10 cellular contexts compared by ENCODE assay signal in genomic region chr16:67185866-67186134, GRCh38. TPM values are rescaled to one million over a fixed set of nuclear protein-coding genes. Genes with fewer than 3 reads are reported as not detected.
DNase-seq lines count a peak whose midpoint lies in the region; ATAC-seq and TF ChIP-seq lines count a peak whose summit lies in the region.
"Had no signal": no experiment of that assay in that cellular context is flagged by ENCODE, and none has a peak within 500 bp of the region (broad histone marks: within the 10 kb centered on the region; RNA-seq: fewer than 3 reads in every experiment).

No MANE protein-coding gene starts in this region.

- H3K36me3 Mint-ChIP-seq in natural killer cell treated with Interleukin-12 subunit alpha and Interleukin-12 subunit beta and Interleukin-15 and Interleukin-18, amount 100 ng/mL, for 72 hours, result no peaks in the 10 kb centered on the region
- no peaks in the 10 kb centered on the region for H3K36me3 Mint-ChIP-seq in natural killer cell
- H3K36me3 Mint-ChIP-seq in activated T-helper 1 cell treated with anti-CD3 and anti-CD28 coated beads, Interleukin-12 subunit alpha, Interleukin-12 subunit beta, Interleukin-2, Interleukin-4 antibody, amounts not matched to agents 30 ng/mL and 10 ng/mL and 1 ng/mL, durations not matched to agents 14 hours and 24 hours and 36 hours (ENCODE audit: low read depth), result no peaks in the 10 kb centered on the region
- no peaks in the 10 kb centered on the region for H3K36me3 Mint-ChIP-seq in naive B cell

- no peaks in the 10 kb centered on the region for H3K9me3 Mint-ChIP-seq in natural killer cell treated with Interleukin-12 subunit alpha and Interleukin-12 subunit beta and Interleukin-15 and Interleukin-18, amount 100 ng/mL, for 72 hours
- H3K9me3 Mint-ChIP-seq in natural killer cell (no peaks in the 10 kb centered on the region), naive B cell (no peaks in the 10 kb centered on the region)
- no peaks in the 10 kb centered on the region for H3K9me3 Mint-ChIP-seq in activated T-helper 1 cell treated with anti-CD3 and anti-CD28 coated beads, Interleukin-12 subunit alpha, Interleukin-12 subunit beta, Interleukin-2, Interleukin-4 antibody, amounts not matched to agents 30 ng/mL and 10 ng/mL and 1 ng/mL, durations not matched to agents 14 hours and 24 hours and 36 hours
- H3K9me3 Mint-ChIP-seq: activated CD8-positive, alpha-beta T cell treated with anti-CD3 and anti-CD28 coated beads for 36 hours had no signal

- intact Hi-C loops in natural killer cell (cut with micrococcal nuclease), result loop anchor here (1.0 to 2.0 kb wide), 2 partner anchors 41 to 208 kb away; partner anchors contain the start of gene TMEM208
- intact Hi-C loops in activated T-helper 1 cell treated with anti-CD3 and anti-CD28 coated beads, Interleukin-12 subunit alpha, Interleukin-12 subunit beta, Interleukin-2, Interleukin-4 antibody, amounts not matched to agents 30 ng/mL and 10 ng/mL and 1 ng/mL, durations not matched to agents 14 hours and 24 hours and 36 hours (cut with micrococcal nuclease), result loop anchor here (1.0 to 2.0 kb wide), 4 partner anchors 77 to 239 kb away; partner anchors contain the start of gene PHAF1

- peaks cover 0 to 5% of the 10 kb centered on the region in 2 donors for H3K27me3 Mint-ChIP-seq in natural killer cell treated with Interleukin-12 subunit alpha and Interleukin-12 subunit beta and Interleukin-15 and Interleukin-18, amount 100 ng/mL, for 72 hours
- H3K27me3 Mint-ChIP-seq in natural killer cell (ENCODE audit: low read depth in 2 of 2), result peaks cover 0 to 5% of the 10 kb centered on the region in 2 donors
- H3K27me3 Mint-ChIP-seq in activated T-helper 1 cell treated with anti-CD3 and anti-CD28 coated beads, Interleukin-12 subunit alpha, Interleukin-12 subunit beta, Interleukin-2, Interleukin-4 antibody, amounts not matched to agents 30 ng/mL and 10 ng/mL and 1 ng/mL, durations not matched to agents 14 hours and 24 hours and 36 hours (ENCODE audit: insufficient read depth), result peaks cover 8% of the 10 kb centered on the region
- peaks cover 0 to 7% (median 5%) of the 10 kb centered on the region in 3 donors for H3K27me3 Mint-ChIP-seq in naive B cell

- no peak for TF ChIP-seq CTCF in natural killer cell (IDR thresholded peaks at IDR 0.05)

- H3K4me3 Mint-ChIP-seq in natural killer cell treated with Interleukin-12 subunit alpha and Interleukin-12 subunit beta and Interleukin-15 and Interleukin-18, amount 100 ng/mL, for 72 hours, result peak overlapping the region; percentile 85
- H3K4me3 Mint-ChIP-seq in natural killer cell, result no peak overlapping the region
- H3K4me3 Mint-ChIP-seq in activated T-helper 1 cell treated with anti-CD3 and anti-CD28 coated beads, Interleukin-12 subunit alpha, Interleukin-12 subunit beta, Interleukin-2, Interleukin-4 antibody, amounts not matched to agents 30 ng/mL and 10 ng/mL and 1 ng/mL, durations not matched to agents 14 hours and 24 hours and 36 hours, result peak overlapping the region; percentile 92
- H3K4me3 Mint-ChIP-seq in naive B cell, result peak overlapping the region in 5 of 8 donors; percentile 89 to 98 (median 91)

- ATAC-seq in natural killer cell treated with Interleukin-12 subunit alpha and Interleukin-12 subunit beta and Interleukin-15 and Interleukin-18, amount 100 ng/mL, for 72 hours, result no peak
- ATAC-seq in natural killer cell (no peak), naive B cell (ENCODE audit: low read depth in 2 of 2) (no peak), GM18907 (IDR thresholded peaks at IDR 0.05; ENCODE audit: unreplicated experiment) (no peak), GM21576 (IDR thresholded peaks at IDR 0.05; ENCODE audit: unreplicated experiment) (no peak)

- no peak overlapping the region for H3K27ac Mint-ChIP-seq in natural killer cell treated with Interleukin-12 subunit alpha and Interleukin-12 subunit beta and Interleukin-15 and Interleukin-18, amount 100 ng/mL, for 72 hours
- no peak overlapping the region for H3K27ac Mint-ChIP-seq in natural killer cell
- H3K27ac Mint-ChIP-seq in activated T-helper 1 cell treated with anti-CD3 and anti-CD28 coated beads, Interleukin-12 subunit alpha, Interleukin-12 subunit beta, Interleukin-2, Interleukin-4 antibody, amounts not matched to agents 30 ng/mL and 10 ng/mL and 1 ng/mL, durations not matched to agents 14 hours and 24 hours and 36 hours, result no peak overlapping the region
- peak overlapping the region in 1 of 6 donors; percentile 95 for H3K27ac Mint-ChIP-seq in naive B cell
- H3K27ac Mint-ChIP-seq: activated CD8-positive, alpha-beta T cell treated with anti-CD3 and anti-CD28 coated beads for 36 hours had no signal

- no peak for DNase-seq in natural killer cell treated with Interleukin-12 subunit alpha and Interleukin-12 subunit beta and Interleukin-15 and Interleukin-18, amount 100 ng/mL, for 72 hours (ENCODE audit: low spot score)
- no peak for DNase-seq in natural killer cell
- DNase-seq in activated T-helper 1 cell treated with anti-CD3 and anti-CD28 coated beads, Interleukin-12 subunit alpha, Interleukin-12 subunit beta, Interleukin-2, Interleukin-4 antibody, amounts not matched to agents 30 ng/mL and 10 ng/mL and 1 ng/mL, durations not matched to agents 14 hours and 24 hours and 36 hours (ENCODE audit: low spot score), result no peak
- DNase-seq in naive B cell, result no peak
- no peak for DNase-seq in D341Med (ENCODE audit: low spot score)
- DNase-seq in NCI-H146 (lab: John Stamatoyannopoulos, UW), result no peak

- peaks cover 8% of the 10 kb centered on the region in 2 donors for H3K4me1 Mint-ChIP-seq in natural killer cell treated with Interleukin-12 subunit alpha and Interleukin-12 subunit beta and Interleukin-15 and Interleukin-18, amount 100 ng/mL, for 72 hours (ENCODE audit: low read depth in 2 of 2)
- H3K4me1 Mint-ChIP-seq in natural killer cell, result peaks cover 8 to 11% of the 10 kb centered on the region in 2 donors
- peaks cover 10% of the 10 kb centered on the region for H3K4me1 Mint-ChIP-seq in activated T-helper 1 cell treated with anti-CD3 and anti-CD28 coated beads, Interleukin-12 subunit alpha, Interleukin-12 subunit beta, Interleukin-2, Interleukin-4 antibody, amounts not matched to agents 30 ng/mL and 10 ng/mL and 1 ng/mL, durations not matched to agents 14 hours and 24 hours and 36 hours (ENCODE audit: low read depth)
- H3K4me1 Mint-ChIP-seq in naive B cell, result peaks cover 7 to 10% (median 9%) of the 10 kb centered on the region in 3 donors

RNA-seq across cellular contexts. Expression of gene MATCAP1, which starts 2.0 kb away (rescaled TPM):
- 10 to 100 TPM; 33.2 to 33.8 TPM for total RNA-seq in natural killer cell treated with Interleukin-12 subunit alpha and Interleukin-12 subunit beta and Interleukin-15 and Interleukin-18, amount 100 ng/mL, for 72 hours
- total RNA-seq in natural killer cell, result 10 to 100 TPM in 2 of 3 donors, 1 to 10 TPM in 1; 7.2 to 12.6 (median 10.9) TPM
- total RNA-seq in activated T-helper 1 cell treated with anti-CD3 and anti-CD28 coated beads, Interleukin-12 subunit alpha, Interleukin-12 subunit beta, Interleukin-2, Interleukin-4 antibody, amounts not matched to agents 30 ng/mL and 10 ng/mL and 1 ng/mL, durations not matched to agents 14 hours and 24 hours and 36 hours, result 45.5 and 48.2 TPM in 2 replicates
- under 1 TPM in 4 of 6 donors, not detected in 2; 0.33 to 0.40 (median 0.40) TPM for polyA plus RNA-seq in naive B cell (ENCODE audit: low read depth in 6 of 6)

RNA-seq across cellular contexts. Expression of gene EXOC3L1, which starts 4.1 kb away (rescaled TPM):
- total RNA-seq in natural killer cell treated with Interleukin-12 subunit alpha and Interleukin-12 subunit beta and Interleukin-15 and Interleukin-18, amount 100 ng/mL, for 72 hours, result under 1 TPM in 1 of 2 donors, not detected in 1; 0.38 TPM
- not detected for total RNA-seq in natural killer cell
- total RNA-seq in activated T-helper 1 cell treated with anti-CD3 and anti-CD28 coated beads, Interleukin-12 subunit alpha, Interleukin-12 subunit beta, Interleukin-2, Interleukin-4 antibody, amounts not matched to agents 30 ng/mL and 10 ng/mL and 1 ng/mL, durations not matched to agents 14 hours and 24 hours and 36 hours, result 0.34 TPM in 1 of 2 replicates, not detected in the other
- polyA plus RNA-seq in naive B cell (ENCODE audit: low read depth in 6 of 6), result under 1 TPM in 3 of 6 donors, not detected in 3; 0.12 to 0.19 (median 0.15) TPM
- polyA plus RNA-seq: BJ had no signal

RNA-seq across cellular contexts. Expression of gene E2F4, which starts 6.2 kb away (rescaled TPM):
- 100 to 1,000 TPM; 110 to 188 TPM for total RNA-seq in natural killer cell treated with Interleukin-12 subunit alpha and Interleukin-12 subunit beta and Interleukin-15 and Interleukin-18, amount 100 ng/mL, for 72 hours
- 10 to 100 TPM; 57.6 to 91.7 (median 74.5) TPM for total RNA-seq in natural killer cell
- total RNA-seq in activated T-helper 1 cell treated with anti-CD3 and anti-CD28 coated beads, Interleukin-12 subunit alpha, Interleukin-12 subunit beta, Interleukin-2, Interleukin-4 antibody, amounts not matched to agents 30 ng/mL and 10 ng/mL and 1 ng/mL, durations not matched to agents 14 hours and 24 hours and 36 hours, result 174 and 181 TPM in 2 replicates
- polyA plus RNA-seq in naive B cell (ENCODE audit: low read depth in 6 of 6), result 10 to 100 TPM; 54.0 to 75.9 (median 61.7) TPM

RNA-seq across cellular contexts. Expression of gene ELMO3, which starts 13.1 kb away (rescaled TPM):
- 10 to 100 TPM in 1 of 2 donors, 1 to 10 TPM in 1; 3.6 to 13.9 TPM for total RNA-seq in natural killer cell treated with Interleukin-12 subunit alpha and Interleukin-12 subunit beta and Interleukin-15 and Interleukin-18, amount 100 ng/mL, for 72 hours
- 1 to 10 TPM; 1.9 to 3.3 (median 2.3) TPM for total RNA-seq in natural killer cell
- 8.5 and 9.0 TPM in 2 replicates for total RNA-seq in activated T-helper 1 cell treated with anti-CD3 and anti-CD28 coated beads, Interleukin-12 subunit alpha, Interleukin-12 subunit beta, Interleukin-2, Interleukin-4 antibody, amounts not matched to agents 30 ng/mL and 10 ng/mL and 1 ng/mL, durations not matched to agents 14 hours and 24 hours and 36 hours
- polyA plus RNA-seq in naive B cell (ENCODE audit: low read depth in 6 of 6), result under 1 TPM in 5 of 6 donors, not detected in 1; 0.14 to 0.48 (median 0.39) TPM

RNA-seq across cellular contexts. Expression of gene NOL3, which starts 15.5 kb away (rescaled TPM):
- total RNA-seq in natural killer cell treated with Interleukin-12 subunit alpha and Interleukin-12 subunit beta and Interleukin-15 and Interleukin-18, amount 100 ng/mL, for 72 hours, result 10 to 100 TPM; 10.5 to 20.1 TPM
- total RNA-seq in natural killer cell, result 1 to 10 TPM in 2 of 3 donors, under 1 TPM in 1; 0.88 to 1.3 (median 1.3) TPM
- total RNA-seq in activated T-helper 1 cell treated with anti-CD3 and anti-CD28 coated beads, Interleukin-12 subunit alpha, Interleukin-12 subunit beta, Interleukin-2, Interleukin-4 antibody, amounts not matched to agents 30 ng/mL and 10 ng/mL and 1 ng/mL, durations not matched to agents 14 hours and 24 hours and 36 hours, result 19.0 and 22.9 TPM in 2 replicates
- under 1 TPM in 1 of 6 donors, not detected in 5; 0.27 TPM for polyA plus RNA-seq in naive B cell (ENCODE audit: low read depth in 6 of 6)
